10 cellular contexts compared by ENCODE assay signal in genomic region chr4:188439641-188440311, GRCh38.
A peak's percentile ranks its signal among the peaks of the same experiment; 100 is the strongest.
DNase-seq lines count a peak whose midpoint lies in the region; TF ChIP-seq lines count a peak whose summit lies in the region.
"Had no signal": no experiment of that assay in that cellular context is flagged by ENCODE, and none has a peak within 500 bp of the region (broad histone marks: within the 10 kb centered on the region; RNA-seq: fewer than 3 reads in every experiment).

No MANE protein-coding gene starts in this region.

- H3K4me3 ChIP-seq in hepatocyte = no peak overlapping the region

- no peaks in the 10 kb centered on the region for H3K79me2 ChIP-seq in hepatocyte

- no peaks in the 10 kb centered on the region for H3K27me3 ChIP-seq in hepatocyte

- no peak for TF ChIP-seq CTCF in hepatocyte (IDR thresholded peaks at IDR 0.05; ENCODE audit: poor library complexity)
- no peak for TF ChIP-seq CTCF in GM10248 (IDR thresholded peaks at IDR 0.05; ENCODE audit: control extremely low read depth, extremely low read depth, low read depth, missing control alignments)

- no peaks in the 10 kb centered on the region for H3K9me2 ChIP-seq in hepatocyte (replicated peaks; ENCODE audit: insufficient read depth)

- POLR2A ChIA-PET in GM10248 (lab: Yijun Ruan, JAX) = no interaction called here

- WGBS in hepatocyte (ENCODE audit: low lambda C conversion rate, missing lambda C conversion rate) = 84% methylated on average over 6 of the region's 6 CpGs

- H3K36me3 ChIP-seq in hepatocyte (replicated peaks; ENCODE audit: insufficient read depth, low read depth) = no peaks in the 10 kb centered on the region

- H4K20me1 ChIP-seq in hepatocyte (ENCODE audit: insufficient read depth, poor library complexity, severe bottlenecking) = no peaks in the 10 kb centered on the region

- CTCF ChIA-PET in GM10248 (lab: Yijun Ruan, JAX) = no interaction called here

- H2AFZ ChIP-seq in hepatocyte = no peak overlapping the region

- DNase-seq in Ammon's horn (ENCODE audit: low spot score) (peak; percentile 81), NCI-H2029 (lab: John Stamatoyannopoulos, UW) (peak; percentile 91), astrocyte of the hippocampus (ENCODE audit: low read depth, low spot score) (peak; percentile 71), kidney tubule cell (ENCODE audit: low spot score) (peak; percentile 66), hepatocyte (ENCODE audit: low spot score) (no peak), GM10248 (ENCODE audit: extremely low spot score) (no peak), GDM1 (lab: John Stamatoyannopoulos, UW) (no peak)
- no peak for DNase-seq in central memory CD4-positive, alpha-beta T cell
- DNase-seq: activated CD4-positive, alpha-beta T cell treated with anti-CD3 and anti-CD28 coated beads, Interleukin-2, amount 50 U/mL, for 1 hour; naive thymus-derived CD4-positive, alpha-beta T cell had no signal

- no peaks in the 10 kb centered on the region for H3K9me3 ChIP-seq in hepatocyte (ENCODE audit: low read depth)

- H3K27ac ChIP-seq in hepatocyte = no peak overlapping the region

- H3K4me1 ChIP-seq in hepatocyte (ENCODE audit: insufficient read depth) = peaks cover 4% of the 10 kb centered on the region

- no peak overlapping the region for H3K4me2 ChIP-seq in hepatocyte

Comparison
In these comparisons a context has a peak if more than half of its experiments do, and no peak if none do; other contexts are left out.
1. DNase-seq: peak in Ammon's horn (single experiment), NCI-H2029 (single experiment), astrocyte of the hippocampus (single experiment) and kidney tubule cell (single experiment); none in hepatocyte (single experiment), central memory CD4-positive, alpha-beta T cell (single experiment), GM10248 (single experiment) and GDM1 (single experiment).